Comparison of ENCODE assay signal across 22 cellular contexts in the genomic region with DNA sequence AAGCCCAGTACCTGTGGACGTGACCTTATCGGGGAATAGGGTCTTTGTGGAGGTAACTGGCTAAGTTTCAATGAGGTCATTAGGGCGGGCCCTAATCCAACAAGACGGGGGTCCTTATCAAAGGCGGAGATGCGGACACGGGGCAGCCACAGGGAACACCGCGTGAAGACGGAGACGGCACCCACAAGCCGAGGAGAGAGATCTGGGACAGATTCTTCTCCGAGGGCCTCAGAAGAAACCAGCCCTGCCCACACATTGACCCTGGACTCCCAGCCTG.
"Had no signal": no experiment of that assay in that cellular context is flagged by ENCODE, and none has a peak within 500 bp of the region (broad histone marks: within the 10 kb centered on the region; RNA-seq: fewer than 3 reads in every experiment).

No MANE protein-coding gene starts in this region.

- H3K36me3 ChIP-seq: transverse colon, uterus had no signal

- H3K9ac ChIP-seq: parathyroid adenoma had no signal

- ATAC-seq: activated CD4-positive, CD25-positive, alpha-beta regulatory T cell treated with anti-CD3 and anti-CD28 coated beads, Interleukin-2, amount 50 U/mL, for 24 hours; activated T-cell treated with anti-CD3 and anti-CD28 coated beads, Interleukin-2, amount 50 U/mL, for 4 hours; activated T-helper 17 cell treated with anti-CD3 and anti-CD28 coated beads, Interleukin-2, amount 50 U/mL, for 72 hours had no signal

- H3K4me3 ChIP-seq: psoas muscle, transverse colon, uterus had no signal

- H3K4me1 ChIP-seq: parathyroid adenoma, psoas muscle, uterus had no signal

- H3K79me2 ChIP-seq: parathyroid adenoma had no signal

- H2AFZ ChIP-seq: parathyroid adenoma had no signal

- H3K27ac ChIP-seq: epithelial cell of prostate, parathyroid adenoma, psoas muscle, uterus, VCaP had no signal

- H3K27me3 ChIP-seq: transverse colon, uterus had no signal

- DNase-seq: activated CD4-positive, alpha-beta memory T cell treated with anti-CD3 and anti-CD28 coated beads, Interleukin-2, amount 10 ng/mL, durations not matched to agents 7 days and 5 days; activated CD4-positive, alpha-beta T cell treated with anti-CD3 and anti-CD28 coated beads for 48 hours; activated gamma-delta T cell treated with Interleukin-2 at 50 U/mL for 16 hours; activated naive CD4-positive, alpha-beta T cell treated with anti-CD3 and anti-CD28 coated beads, Interleukin-2, amount 50 U/mL, for 16 hours; activated T-cell treated with anti-CD3 and anti-CD28 coated beads, Interleukin-2, amount 50 U/mL, for 4 hours; cerebellar nuclear complex; cortex of kidney; effector CD4-positive, alpha-beta T cell; glutamatergic neuron; midbrain; naive thymus-derived CD4-positive, alpha-beta T cell; occipital lobe; stimulated activated CD4-positive, alpha-beta T cell treated with anti-CD3 and anti-CD28 coated beads, Interleukin-2, amount 100 ng/mL, for 48 hours; stimulated activated naive CD4-positive, alpha-beta T cell treated with Interleukin-2 at 50 U/mL for 16 hours; uterus had no signal

- H3K9me3 ChIP-seq: psoas muscle, transverse colon, uterus had no signal
